ENCODE assay signal across 19 cellular contexts in genomic region chr7:151862606-151863381, GRCh38. TPM values are rescaled to one million over a fixed set of nuclear protein-coding genes. Genes with fewer than 3 reads are reported as not detected.
A peak's percentile ranks its signal among the peaks of the same experiment; 100 is the strongest.
DNase-seq lines count a peak whose midpoint lies in the region; ATAC-seq and TF ChIP-seq lines count a peak whose summit lies in the region.
"Had no signal": no experiment of that assay in that cellular context is flagged by ENCODE, and none has a peak within 500 bp of the region (broad histone marks: within the 10 kb centered on the region; RNA-seq: fewer than 3 reads in every experiment).

No MANE protein-coding gene starts in this region.

- no peaks in the 10 kb centered on the region for H3K9me2 ChIP-seq in GM23248 (ENCODE audit: insufficient read depth)
- H3K9me2 ChIP-seq: SK-N-SH had no signal

- DNase-seq in left lung (peak; percentile 16 to 45), posterior vena cava (ENCODE audit: low spot score) (peak; percentile 75), Ammon's horn (ENCODE audit: low spot score) (no peak), GM23248 (no peak)
- DNase-seq: C1 segment of cervical spinal cord; CD8-positive, alpha-beta T cell; GDM1; HFFc6; Kasumi-1; NCI-H1694 treated with DMSO at 0.1 percent for 48 hours; NCI-H2081 treated with DMSO at 0.1 percent for 48 hours; NCI-H446 treated with DMSO at 0.1 percent for 48 hours; NCI-H526 treated with DMSO at 0.1 percent for 48 hours; PC-3; SIG-M5; SK-N-SH had no signal

- intact Hi-C loops in left lung (cut with DNase I): no loop called here
- intact Hi-C loops in posterior vena cava (cut with DNase I): no loop called here

- H3K4me2 ChIP-seq in BLaER1: peak overlapping the region; percentile 49
- peak overlapping the region in 10 of 11 experiments; percentile 25 to 67 (median 48); a peak in 15 of 22 replicates for H3K4me2 ChIP-seq in BLaER1 treated with 17β-estradiol and CSF1 and Interleukin-3, amounts not matched to agents 10 nM and 100 nM
- no peak overlapping the region for H3K4me2 ChIP-seq in GM23248 (ENCODE audit: unreplicated experiment)
- H3K4me2 ChIP-seq: SK-N-SH had no signal

- no peak overlapping the region for H3K9ac ChIP-seq in BLaER1
- no peak overlapping the region for H3K9ac ChIP-seq in BLaER1 treated with 17β-estradiol and CSF1 and Interleukin-3, amounts not matched to agents 10 nM and 100 nM
- no peak overlapping the region for H3K9ac ChIP-seq in GM23248
- H3K9ac ChIP-seq: SK-N-SH had no signal

- TF ChIP-seq CTCF in left lung (IDR thresholded peaks at IDR 0.05): no peak

- H3K27ac ChIP-seq in BLaER1 (no peak overlapping the region), left lung (no peak overlapping the region), GM23248 (no peak overlapping the region)
- H3K27ac ChIP-seq in BLaER1 treated with 17β-estradiol and CSF1 and Interleukin-3, amounts not matched to agents 10 nM and 100 nM: no peak overlapping the region

- no peaks in the 10 kb centered on the region for H3K27me3 ChIP-seq in BLaER1
- H3K27me3 ChIP-seq in BLaER1 treated with 17β-estradiol and CSF1 and Interleukin-3, amounts not matched to agents 10 nM and 100 nM: no peaks in the 10 kb centered on the region
- no peaks in the 10 kb centered on the region for H3K27me3 ChIP-seq in left lung
- no peaks in the 10 kb centered on the region; the same call in 1 of the 2 replicates for H3K27me3 ChIP-seq in GM23248 (replicated peaks; ENCODE audit: insufficient read depth)

- no peak overlapping the region for H3K4me3 ChIP-seq in BLaER1
- no peak overlapping the region for H3K4me3 ChIP-seq in BLaER1 treated with 17β-estradiol and CSF1 and Interleukin-3, amounts not matched to agents 10 nM and 100 nM
- no peak overlapping the region for H3K4me3 ChIP-seq in left lung
- H3K4me3 ChIP-seq in GM23248: no peak overlapping the region

- H2AFZ ChIP-seq in GM23248: no peak overlapping the region

- in situ Hi-C loops in GM23248 (cut with MboI): no loop called here

- no peaks in the 10 kb centered on the region for H3F3A ChIP-seq in GM23248 (ENCODE audit: insufficient read depth)

- ATAC-seq in left lung: no peak
- ATAC-seq in HG03045 (IDR thresholded peaks at IDR 0.05; ENCODE audit: unreplicated experiment): no peak
- ATAC-seq: CD8-positive, alpha-beta T cell had no signal

- WGBS in GM23248 (ENCODE audit: low coverage in 1 of 2, low lambda C conversion rate in 2 of 2, missing lambda C conversion rate in 2 of 2), 2 experiments: 78 to 81% methylated on average over 17 to 19 of the region's 21 CpGs

- H3K4me1 ChIP-seq in BLaER1 (peaks cover 36% of the 10 kb centered on the region), left lung (peaks cover 0 to 18% of the 10 kb centered on the region in 2 donors), GM23248 (ENCODE audit: insufficient read depth) (no peaks in the 10 kb centered on the region)
- peaks cover 25 to 37% (median 34%) of the 10 kb centered on the region in 10 experiments for H3K4me1 ChIP-seq in BLaER1 treated with 17β-estradiol and CSF1 and Interleukin-3, amounts not matched to agents 10 nM and 100 nM

- H3K36me3 ChIP-seq in BLaER1: no peaks in the 10 kb centered on the region
- H3K36me3 ChIP-seq in BLaER1 treated with 17β-estradiol and CSF1 and Interleukin-3, amounts not matched to agents 10 nM and 100 nM: peaks cover 0 to 7% (median 0%) of the 10 kb centered on the region in 11 experiments; a peak in 2 of 22 replicates
- H3K36me3 ChIP-seq in left lung: no peaks in the 10 kb centered on the region
- no peaks in the 10 kb centered on the region for H3K36me3 ChIP-seq in GM23248 (ENCODE audit: low read depth)

- H3K9me3 ChIP-seq in BLaER1 (no peaks in the 10 kb centered on the region), left lung (no peaks in the 10 kb centered on the region), GM23248 (ENCODE audit: low read depth) (no peaks in the 10 kb centered on the region)
- H3K9me3 ChIP-seq in BLaER1 treated with 17β-estradiol and CSF1 and Interleukin-3, amounts not matched to agents 10 nM and 100 nM (replicated peaks in 1 of 11): no peaks in the 10 kb centered on the region
- H3K9me3 ChIP-seq: SK-N-SH had no signal

- H4K20me1 ChIP-seq in BLaER1 (peaks cover 8% of the 10 kb centered on the region; the same call in 1 of the 2 replicates), GM23248 (ENCODE audit: insufficient read depth) (no peaks in the 10 kb centered on the region)
- peaks cover 0 to 17% (median 9%) of the 10 kb centered on the region in 11 experiments; a peak in 8 of 22 replicates for H4K20me1 ChIP-seq in BLaER1 treated with 17β-estradiol and CSF1 and Interleukin-3, amounts not matched to agents 10 nM and 100 nM

- H3K79me2 ChIP-seq in GM23248 (ENCODE audit: insufficient read depth): no peaks in the 10 kb centered on the region

RNA-seq across cellular contexts. Expression of gene PRKAG2, which starts 14.1 kb away (rescaled TPM):
- total RNA-seq in left lung (10 to 100 TPM; 23.3 to 34.6 TPM), posterior vena cava (10 to 100 TPM; 91.8 to 94.2 TPM)
- 11.5 and 19.5 TPM in 2 replicates for total RNA-seq in GM23248 (2014; rRNA removed; shearing (Covaris generic))
- 17.0 and 18.2 TPM in 2 replicates for polyA plus RNA-seq in GM23248 (2016; fragmentation: Nextera tagmentation; extraction: Ambion mirVana)

Comparison
In these comparisons a context has a peak if more than half of its experiments do, and no peak if none do; other contexts are left out.
1. DNase-seq: peak in left lung (2 of 2) and posterior vena cava (single experiment); none in Ammon's horn (single experiment) and GM23248 (single experiment).